In the genomic region with DNA sequence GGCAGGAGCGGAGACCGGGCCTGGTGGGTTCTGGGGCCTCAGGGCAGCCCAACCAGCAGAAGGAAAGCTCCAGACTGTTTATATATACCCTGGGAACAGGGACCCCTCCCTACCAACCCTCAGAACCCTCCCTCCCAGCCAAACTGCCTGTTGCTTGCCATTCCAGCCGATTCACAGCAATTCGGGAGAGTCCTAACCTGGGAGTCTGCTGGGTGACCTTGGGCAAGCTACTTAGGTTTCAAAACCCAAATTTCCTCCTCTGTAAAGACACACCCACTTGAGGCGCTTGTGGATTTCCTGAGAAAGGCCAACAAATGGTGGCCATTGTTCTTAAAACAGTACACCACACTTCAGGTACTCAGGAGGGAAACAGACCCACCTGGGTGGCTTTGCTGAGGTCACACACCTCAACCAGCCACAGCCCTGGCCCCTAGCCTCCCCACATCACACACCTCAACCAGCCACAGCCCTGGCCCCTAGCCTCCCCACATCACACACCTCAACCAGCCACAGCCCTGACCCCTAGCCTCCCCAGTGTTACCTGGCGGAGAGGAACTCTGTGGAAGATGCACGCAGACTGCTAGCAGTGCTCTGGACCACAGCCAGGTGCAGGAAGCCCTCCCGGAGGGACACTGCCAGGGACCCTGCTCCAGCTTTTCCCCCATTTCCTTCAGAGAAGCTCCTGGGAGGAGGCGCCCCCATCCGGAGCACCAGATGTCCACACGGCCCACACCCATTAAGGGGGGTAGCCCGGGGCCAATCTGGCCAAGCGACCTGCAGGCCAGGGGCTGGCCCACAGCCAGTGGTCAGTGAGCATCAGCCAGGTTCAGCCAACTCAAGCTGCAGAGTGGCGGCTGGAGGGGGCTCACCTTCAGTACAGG, we compare ENCODE assay signal across 2 cellular contexts.
TF ChIP-seq lines count a peak whose summit lies in the region.

No MANE protein-coding gene starts in this region.

TF ChIP-seq in Ishikawa, 13 proteins besides CTCF, POLR2A, EP300 and RAD21:
- TF ChIP-seq TAF1 (IDR thresholded peaks at IDR 0.05; ENCODE audit: low read depth) (no peak), ZBTB7A (IDR thresholded peaks at IDR 0.05; ENCODE audit: low read depth) (peak; percentile 46; the same call in 1 of the 2 replicates)
TF ChIP-seq in Ishikawa: peak in this region for 1.

TF ChIP-seq in K562, 482 proteins besides CTCF, POLR2A, EP300 and RAD21:
- TF ChIP-seq CTBP1 (IDR thresholded peaks at IDR 0.05; ENCODE audit: borderline replicate concordance) (no peak), SUPT5H (IDR thresholded peaks at IDR 0.05) (peak; percentile 10; the same call in 1 of the 2 replicates), POLR2G (IDR thresholded peaks at IDR 0.05; ENCODE audit: low read depth, low read length) (peak; percentile 60), ARNT (IDR thresholded peaks at IDR 0.05) (no peak), ZNF354B (CRISPR knock-in tag; IDR thresholded peaks at IDR 0.05) (no peak), STAT5A (IDR thresholded peaks at IDR 0.05; ENCODE audit: borderline replicate concordance, low read length) (no peak), SOX6 (IDR thresholded peaks at IDR 0.05) (no peak), CREB3L1 (IDR thresholded peaks at IDR 0.05; ENCODE audit: borderline replicate concordance, low read depth) (no peak)
- TF ChIP-seq, protein P1, sequence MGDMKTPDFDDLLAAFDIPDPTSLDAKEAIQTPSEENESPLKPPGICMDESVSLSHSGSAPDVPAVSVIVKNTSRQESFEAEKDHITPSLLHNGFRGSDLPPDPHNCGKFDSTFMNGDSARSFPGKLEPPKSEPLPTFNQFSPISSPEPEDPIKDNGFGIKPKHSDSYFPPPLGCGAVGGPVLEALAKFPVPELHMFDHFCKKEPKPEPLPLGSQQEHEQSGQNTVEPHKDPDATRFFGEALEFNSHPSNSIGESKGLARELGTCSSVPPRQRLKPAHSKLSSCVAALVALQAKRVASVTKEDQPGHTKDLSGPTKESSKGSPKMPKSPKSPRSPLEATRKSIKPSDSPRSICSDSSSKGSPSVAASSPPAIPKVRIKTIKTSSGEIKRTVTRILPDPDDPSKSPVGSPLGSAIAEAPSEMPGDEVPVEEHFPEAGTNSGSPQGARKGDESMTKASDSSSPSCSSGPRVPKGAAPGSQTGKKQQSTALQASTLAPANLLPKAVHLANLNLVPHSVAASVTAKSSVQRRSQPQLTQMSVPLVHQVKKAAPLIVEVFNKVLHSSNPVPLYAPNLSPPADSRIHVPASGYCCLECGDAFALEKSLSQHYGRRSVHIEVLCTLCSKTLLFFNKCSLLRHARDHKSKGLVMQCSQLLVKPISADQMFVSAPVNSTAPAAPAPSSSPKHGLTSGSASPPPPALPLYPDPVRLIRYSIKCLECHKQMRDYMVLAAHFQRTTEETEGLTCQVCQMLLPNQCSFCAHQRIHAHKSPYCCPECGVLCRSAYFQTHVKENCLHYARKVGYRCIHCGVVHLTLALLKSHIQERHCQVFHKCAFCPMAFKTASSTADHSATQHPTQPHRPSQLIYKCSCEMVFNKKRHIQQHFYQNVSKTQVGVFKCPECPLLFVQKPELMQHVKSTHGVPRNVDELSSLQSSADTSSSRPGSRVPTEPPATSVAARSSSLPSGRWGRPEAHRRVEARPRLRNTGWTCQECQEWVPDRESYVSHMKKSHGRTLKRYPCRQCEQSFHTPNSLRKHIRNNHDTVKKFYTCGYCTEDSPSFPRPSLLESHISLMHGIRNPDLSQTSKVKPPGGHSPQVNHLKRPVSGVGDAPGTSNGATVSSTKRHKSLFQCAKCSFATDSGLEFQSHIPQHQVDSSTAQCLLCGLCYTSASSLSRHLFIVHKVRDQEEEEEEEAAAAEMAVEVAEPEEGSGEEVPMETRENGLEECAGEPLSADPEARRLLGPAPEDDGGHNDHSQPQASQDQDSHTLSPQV (IDR thresholded peaks at IDR 0.05), result no peak
